ENCODE assay signal across 1 cellular context in the genomic region with DNA sequence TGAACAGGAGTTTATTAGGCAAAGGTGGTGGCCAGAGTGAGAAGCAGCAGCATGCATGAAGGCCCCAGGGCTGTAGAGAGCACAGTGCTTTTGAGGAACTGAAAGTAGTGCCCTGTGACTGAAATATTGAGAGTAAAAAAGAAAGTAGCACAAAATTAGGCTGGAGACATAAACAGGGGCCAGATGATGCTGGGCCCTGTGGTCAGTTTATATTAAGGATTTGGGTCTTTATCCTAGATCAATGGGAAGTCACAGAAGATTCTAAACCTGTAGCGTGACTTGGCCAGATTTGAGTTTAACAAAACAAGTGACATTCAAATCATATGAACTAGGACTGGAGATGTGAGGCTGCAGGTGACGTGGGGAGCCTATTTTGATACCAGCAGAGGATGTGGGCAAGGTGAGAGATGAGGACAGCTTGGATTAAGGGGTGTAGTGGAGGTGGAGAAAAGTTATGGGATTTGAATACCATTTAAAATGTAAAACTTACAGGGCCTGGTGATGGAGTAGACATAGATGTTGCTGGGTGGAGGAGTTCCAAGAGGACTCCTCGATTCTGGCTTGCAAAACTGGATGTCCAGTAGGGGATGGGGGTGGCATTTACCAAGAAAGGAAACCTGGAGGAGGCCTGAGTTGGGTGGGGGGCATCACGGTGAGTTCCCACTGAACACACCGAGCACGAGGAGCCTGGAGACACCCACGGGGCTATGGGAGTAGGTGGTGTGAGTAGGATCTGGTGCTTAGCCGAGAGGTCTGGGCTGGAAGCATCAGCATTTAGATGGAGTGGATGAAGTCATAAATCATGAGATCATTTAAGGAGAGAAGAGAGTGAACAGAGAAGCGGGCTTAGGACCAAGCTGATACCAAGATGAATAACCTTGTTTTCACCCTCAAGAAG.
TF ChIP-seq lines count a peak whose summit lies in the region.

No MANE protein-coding gene starts in this region.

TF ChIP-seq in GM12878, 131 proteins besides CTCF, POLR2A, EP300 and RAD21 (continued from another document and continues in another):
- TF ChIP-seq, protein P1, sequence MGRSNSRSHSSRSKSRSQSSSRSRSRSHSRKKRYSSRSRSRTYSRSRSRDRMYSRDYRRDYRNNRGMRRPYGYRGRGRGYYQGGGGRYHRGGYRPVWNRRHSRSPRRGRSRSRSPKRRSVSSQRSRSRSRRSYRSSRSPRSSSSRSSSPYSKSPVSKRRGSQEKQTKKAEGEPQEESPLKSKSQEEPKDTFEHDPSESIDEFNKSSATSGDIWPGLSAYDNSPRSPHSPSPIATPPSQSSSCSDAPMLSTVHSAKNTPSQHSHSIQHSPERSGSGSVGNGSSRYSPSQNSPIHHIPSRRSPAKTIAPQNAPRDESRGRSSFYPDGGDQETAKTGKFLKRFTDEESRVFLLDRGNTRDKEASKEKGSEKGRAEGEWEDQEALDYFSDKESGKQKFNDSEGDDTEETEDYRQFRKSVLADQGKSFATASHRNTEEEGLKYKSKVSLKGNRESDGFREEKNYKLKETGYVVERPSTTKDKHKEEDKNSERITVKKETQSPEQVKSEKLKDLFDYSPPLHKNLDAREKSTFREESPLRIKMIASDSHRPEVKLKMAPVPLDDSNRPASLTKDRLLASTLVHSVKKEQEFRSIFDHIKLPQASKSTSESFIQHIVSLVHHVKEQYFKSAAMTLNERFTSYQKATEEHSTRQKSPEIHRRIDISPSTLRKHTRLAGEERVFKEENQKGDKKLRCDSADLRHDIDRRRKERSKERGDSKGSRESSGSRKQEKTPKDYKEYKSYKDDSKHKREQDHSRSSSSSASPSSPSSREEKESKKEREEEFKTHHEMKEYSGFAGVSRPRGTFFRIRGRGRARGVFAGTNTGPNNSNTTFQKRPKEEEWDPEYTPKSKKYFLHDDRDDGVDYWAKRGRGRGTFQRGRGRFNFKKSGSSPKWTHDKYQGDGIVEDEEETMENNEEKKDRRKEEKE (IDR thresholded peaks at IDR 0.05): no peak
- no peak for TF ChIP-seq YBX1 (IDR thresholded peaks at IDR 0.05)
- TF ChIP-seq, protein P2, sequence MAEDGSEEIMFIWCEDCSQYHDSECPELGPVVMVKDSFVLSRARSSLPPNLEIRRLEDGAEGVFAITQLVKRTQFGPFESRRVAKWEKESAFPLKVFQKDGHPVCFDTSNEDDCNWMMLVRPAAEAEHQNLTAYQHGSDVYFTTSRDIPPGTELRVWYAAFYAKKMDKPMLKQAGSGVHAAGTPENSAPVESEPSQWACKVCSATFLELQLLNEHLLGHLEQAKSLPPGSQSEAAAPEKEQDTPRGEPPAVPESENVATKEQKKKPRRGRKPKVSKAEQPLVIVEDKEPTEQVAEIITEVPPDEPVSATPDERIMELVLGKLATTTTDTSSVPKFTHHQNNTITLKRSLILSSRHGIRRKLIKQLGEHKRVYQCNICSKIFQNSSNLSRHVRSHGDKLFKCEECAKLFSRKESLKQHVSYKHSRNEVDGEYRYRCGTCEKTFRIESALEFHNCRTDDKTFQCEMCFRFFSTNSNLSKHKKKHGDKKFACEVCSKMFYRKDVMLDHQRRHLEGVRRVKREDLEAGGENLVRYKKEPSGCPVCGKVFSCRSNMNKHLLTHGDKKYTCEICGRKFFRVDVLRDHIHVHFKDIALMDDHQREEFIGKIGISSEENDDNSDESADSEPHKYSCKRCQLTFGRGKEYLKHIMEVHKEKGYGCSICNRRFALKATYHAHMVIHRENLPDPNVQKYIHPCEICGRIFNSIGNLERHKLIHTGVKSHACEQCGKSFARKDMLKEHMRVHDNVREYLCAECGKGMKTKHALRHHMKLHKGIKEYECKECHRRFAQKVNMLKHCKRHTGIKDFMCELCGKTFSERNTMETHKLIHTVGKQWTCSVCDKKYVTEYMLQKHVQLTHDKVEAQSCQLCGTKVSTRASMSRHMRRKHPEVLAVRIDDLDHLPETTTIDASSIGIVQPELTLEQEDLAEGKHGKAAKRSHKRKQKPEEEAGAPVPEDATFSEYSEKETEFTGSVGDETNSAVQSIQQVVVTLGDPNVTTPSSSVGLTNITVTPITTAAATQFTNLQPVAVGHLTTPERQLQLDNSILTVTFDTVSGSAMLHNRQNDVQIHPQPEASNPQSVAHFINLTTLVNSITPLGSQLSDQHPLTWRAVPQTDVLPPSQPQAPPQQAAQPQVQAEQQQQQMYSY (CRISPR knock-in tag; IDR thresholded peaks at IDR 0.05): no peak
- peak; percentile 97 for TF ChIP-seq NFIC (IDR thresholded peaks at IDR 0.05; ENCODE audit: low read depth, low read length)
- TF ChIP-seq, protein P3, sequence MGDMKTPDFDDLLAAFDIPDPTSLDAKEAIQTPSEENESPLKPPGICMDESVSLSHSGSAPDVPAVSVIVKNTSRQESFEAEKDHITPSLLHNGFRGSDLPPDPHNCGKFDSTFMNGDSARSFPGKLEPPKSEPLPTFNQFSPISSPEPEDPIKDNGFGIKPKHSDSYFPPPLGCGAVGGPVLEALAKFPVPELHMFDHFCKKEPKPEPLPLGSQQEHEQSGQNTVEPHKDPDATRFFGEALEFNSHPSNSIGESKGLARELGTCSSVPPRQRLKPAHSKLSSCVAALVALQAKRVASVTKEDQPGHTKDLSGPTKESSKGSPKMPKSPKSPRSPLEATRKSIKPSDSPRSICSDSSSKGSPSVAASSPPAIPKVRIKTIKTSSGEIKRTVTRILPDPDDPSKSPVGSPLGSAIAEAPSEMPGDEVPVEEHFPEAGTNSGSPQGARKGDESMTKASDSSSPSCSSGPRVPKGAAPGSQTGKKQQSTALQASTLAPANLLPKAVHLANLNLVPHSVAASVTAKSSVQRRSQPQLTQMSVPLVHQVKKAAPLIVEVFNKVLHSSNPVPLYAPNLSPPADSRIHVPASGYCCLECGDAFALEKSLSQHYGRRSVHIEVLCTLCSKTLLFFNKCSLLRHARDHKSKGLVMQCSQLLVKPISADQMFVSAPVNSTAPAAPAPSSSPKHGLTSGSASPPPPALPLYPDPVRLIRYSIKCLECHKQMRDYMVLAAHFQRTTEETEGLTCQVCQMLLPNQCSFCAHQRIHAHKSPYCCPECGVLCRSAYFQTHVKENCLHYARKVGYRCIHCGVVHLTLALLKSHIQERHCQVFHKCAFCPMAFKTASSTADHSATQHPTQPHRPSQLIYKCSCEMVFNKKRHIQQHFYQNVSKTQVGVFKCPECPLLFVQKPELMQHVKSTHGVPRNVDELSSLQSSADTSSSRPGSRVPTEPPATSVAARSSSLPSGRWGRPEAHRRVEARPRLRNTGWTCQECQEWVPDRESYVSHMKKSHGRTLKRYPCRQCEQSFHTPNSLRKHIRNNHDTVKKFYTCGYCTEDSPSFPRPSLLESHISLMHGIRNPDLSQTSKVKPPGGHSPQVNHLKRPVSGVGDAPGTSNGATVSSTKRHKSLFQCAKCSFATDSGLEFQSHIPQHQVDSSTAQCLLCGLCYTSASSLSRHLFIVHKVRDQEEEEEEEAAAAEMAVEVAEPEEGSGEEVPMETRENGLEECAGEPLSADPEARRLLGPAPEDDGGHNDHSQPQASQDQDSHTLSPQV (IDR thresholded peaks at IDR 0.05): no peak
- peak; percentile 100 for TF ChIP-seq DPF2 (IDR thresholded peaks at IDR 0.05)
- TF ChIP-seq SPI1 (IDR thresholded peaks at IDR 0.05; ENCODE audit: borderline replicate concordance, insufficient read depth, low read depth, low read length): peak; percentile 99
- TF ChIP-seq ASH2L (IDR thresholded peaks at IDR 0.05; ENCODE audit: borderline replicate concordance, low read depth): 0 out of 2 replicates have a peak, but pooled peaks have one; percentile 53
- peak; percentile 86 to 90 for TF ChIP-seq BHLHE40 (IDR thresholded peaks at IDR 0.05; ENCODE audit: borderline replicate concordance in 1 of 2, low read depth in 2 of 2, low read length in 1 of 2)
- TF ChIP-seq, protein P4, sequence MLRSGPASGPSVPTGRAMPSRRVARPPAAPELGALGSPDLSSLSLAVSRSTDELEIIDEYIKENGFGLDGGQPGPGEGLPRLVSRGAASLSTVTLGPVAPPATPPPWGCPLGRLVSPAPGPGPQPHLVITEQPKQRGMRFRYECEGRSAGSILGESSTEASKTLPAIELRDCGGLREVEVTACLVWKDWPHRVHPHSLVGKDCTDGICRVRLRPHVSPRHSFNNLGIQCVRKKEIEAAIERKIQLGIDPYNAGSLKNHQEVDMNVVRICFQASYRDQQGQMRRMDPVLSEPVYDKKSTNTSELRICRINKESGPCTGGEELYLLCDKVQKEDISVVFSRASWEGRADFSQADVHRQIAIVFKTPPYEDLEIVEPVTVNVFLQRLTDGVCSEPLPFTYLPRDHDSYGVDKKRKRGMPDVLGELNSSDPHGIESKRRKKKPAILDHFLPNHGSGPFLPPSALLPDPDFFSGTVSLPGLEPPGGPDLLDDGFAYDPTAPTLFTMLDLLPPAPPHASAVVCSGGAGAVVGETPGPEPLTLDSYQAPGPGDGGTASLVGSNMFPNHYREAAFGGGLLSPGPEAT (IDR thresholded peaks at IDR 0.05; ENCODE audit: low read depth): peak; percentile 95
- peak; percentile 58 for TF ChIP-seq CREB1 (IDR thresholded peaks at IDR 0.05; ENCODE audit: low read depth)
- TF ChIP-seq IKZF1 (conservative IDR thresholded peaks at IDR 0.05): peak; percentile 98
- TF ChIP-seq, protein P5, sequence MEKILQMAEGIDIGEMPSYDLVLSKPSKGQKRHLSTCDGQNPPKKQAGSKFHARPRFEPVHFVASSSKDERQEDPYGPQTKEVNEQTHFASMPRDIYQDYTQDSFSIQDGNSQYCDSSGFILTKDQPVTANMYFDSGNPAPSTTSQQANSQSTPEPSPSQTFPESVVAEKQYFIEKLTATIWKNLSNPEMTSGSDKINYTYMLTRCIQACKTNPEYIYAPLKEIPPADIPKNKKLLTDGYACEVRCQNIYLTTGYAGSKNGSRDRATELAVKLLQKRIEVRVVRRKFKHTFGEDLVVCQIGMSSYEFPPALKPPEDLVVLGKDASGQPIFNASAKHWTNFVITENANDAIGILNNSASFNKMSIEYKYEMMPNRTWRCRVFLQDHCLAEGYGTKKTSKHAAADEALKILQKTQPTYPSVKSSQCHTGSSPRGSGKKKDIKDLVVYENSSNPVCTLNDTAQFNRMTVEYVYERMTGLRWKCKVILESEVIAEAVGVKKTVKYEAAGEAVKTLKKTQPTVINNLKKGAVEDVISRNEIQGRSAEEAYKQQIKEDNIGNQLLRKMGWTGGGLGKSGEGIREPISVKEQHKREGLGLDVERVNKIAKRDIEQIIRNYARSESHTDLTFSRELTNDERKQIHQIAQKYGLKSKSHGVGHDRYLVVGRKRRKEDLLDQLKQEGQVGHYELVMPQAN (conservative IDR thresholded peaks at IDR 0.05): no peak
- TF ChIP-seq SREBF1 (IDR thresholded peaks at IDR 0.05; ENCODE audit: low read length): peak; percentile 70
- no peak for TF ChIP-seq CHD1 (IDR thresholded peaks at IDR 0.05; ENCODE audit: low read depth, low read length)
- peak; percentile 77 for TF ChIP-seq TCF12 (IDR thresholded peaks at IDR 0.05; ENCODE audit: low read depth, low read length)
- TF ChIP-seq ESRRA (IDR thresholded peaks at IDR 0.05; ENCODE audit: low read length): no peak
- TF ChIP-seq ZNF217 (IDR thresholded peaks at IDR 0.05): peak; percentile 97
- TF ChIP-seq, protein P6, sequence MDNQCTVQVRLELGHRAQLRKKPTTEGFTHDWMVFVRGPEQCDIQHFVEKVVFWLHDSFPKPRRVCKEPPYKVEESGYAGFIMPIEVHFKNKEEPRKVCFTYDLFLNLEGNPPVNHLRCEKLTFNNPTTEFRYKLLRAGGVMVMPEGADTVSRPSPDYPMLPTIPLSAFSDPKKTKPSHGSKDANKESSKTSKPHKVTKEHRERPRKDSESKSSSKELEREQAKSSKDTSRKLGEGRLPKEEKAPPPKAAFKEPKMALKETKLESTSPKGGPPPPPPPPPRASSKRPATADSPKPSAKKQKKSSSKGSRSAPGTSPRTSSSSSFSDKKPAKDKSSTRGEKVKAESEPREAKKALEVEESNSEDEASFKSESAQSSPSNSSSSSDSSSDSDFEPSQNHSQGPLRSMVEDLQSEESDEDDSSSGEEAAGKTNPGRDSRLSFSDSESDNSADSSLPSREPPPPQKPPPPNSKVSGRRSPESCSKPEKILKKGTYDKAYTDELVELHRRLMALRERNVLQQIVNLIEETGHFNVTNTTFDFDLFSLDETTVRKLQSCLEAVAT (IDR thresholded peaks at IDR 0.05): peak; percentile 69
- TF ChIP-seq CEBPB (IDR thresholded peaks at IDR 0.05; ENCODE audit: borderline replicate concordance in 1 of 2, low read depth in 2 of 2, low read length in 2 of 2): peak in 1 of 2 experiments; percentile 83; a peak in 2 of 4 replicates
- peak; percentile 88 for TF ChIP-seq JUNB (IDR thresholded peaks at IDR 0.05)
- TF ChIP-seq BRCA1 (IDR thresholded peaks at IDR 0.05; ENCODE audit: low read depth, low read length): no peak
- TF ChIP-seq GATAD2B (conservative IDR thresholded peaks at IDR 0.05; ENCODE audit: low read depth): peak; percentile 94
- TF ChIP-seq EED (IDR thresholded peaks at IDR 0.05; ENCODE audit: low read depth): peak; percentile 94
- 0 out of 2 replicates have a peak, but pooled peaks have one; percentile 30 for TF ChIP-seq CBFB (IDR thresholded peaks at IDR 0.05; ENCODE audit: low read depth)
- peak; percentile 85; the same call in 1 of the 2 replicates for TF ChIP-seq ZBED1 (IDR thresholded peaks at IDR 0.05; ENCODE audit: borderline replicate concordance)
- peak; percentile 75 for TF ChIP-seq MEF2A (IDR thresholded peaks at IDR 0.05; ENCODE audit: insufficient read depth, low read depth, low read length)
- no peak for TF ChIP-seq EGR1 (IDR thresholded peaks at IDR 0.05; ENCODE audit: borderline replicate concordance in 1 of 2, low read depth in 2 of 2, low read length in 2 of 2)
- TF ChIP-seq SMARCA5 (IDR thresholded peaks at IDR 0.05): peak; percentile 58; the same call in 1 of the 2 replicates
- peak; percentile 64 for TF ChIP-seq RAD51 (IDR thresholded peaks at IDR 0.05)
- TF ChIP-seq PAX5 (IDR thresholded peaks at IDR 0.05; ENCODE audit: borderline replicate concordance, low read depth, low read length): peak; percentile 94
- TF ChIP-seq, protein P7, sequence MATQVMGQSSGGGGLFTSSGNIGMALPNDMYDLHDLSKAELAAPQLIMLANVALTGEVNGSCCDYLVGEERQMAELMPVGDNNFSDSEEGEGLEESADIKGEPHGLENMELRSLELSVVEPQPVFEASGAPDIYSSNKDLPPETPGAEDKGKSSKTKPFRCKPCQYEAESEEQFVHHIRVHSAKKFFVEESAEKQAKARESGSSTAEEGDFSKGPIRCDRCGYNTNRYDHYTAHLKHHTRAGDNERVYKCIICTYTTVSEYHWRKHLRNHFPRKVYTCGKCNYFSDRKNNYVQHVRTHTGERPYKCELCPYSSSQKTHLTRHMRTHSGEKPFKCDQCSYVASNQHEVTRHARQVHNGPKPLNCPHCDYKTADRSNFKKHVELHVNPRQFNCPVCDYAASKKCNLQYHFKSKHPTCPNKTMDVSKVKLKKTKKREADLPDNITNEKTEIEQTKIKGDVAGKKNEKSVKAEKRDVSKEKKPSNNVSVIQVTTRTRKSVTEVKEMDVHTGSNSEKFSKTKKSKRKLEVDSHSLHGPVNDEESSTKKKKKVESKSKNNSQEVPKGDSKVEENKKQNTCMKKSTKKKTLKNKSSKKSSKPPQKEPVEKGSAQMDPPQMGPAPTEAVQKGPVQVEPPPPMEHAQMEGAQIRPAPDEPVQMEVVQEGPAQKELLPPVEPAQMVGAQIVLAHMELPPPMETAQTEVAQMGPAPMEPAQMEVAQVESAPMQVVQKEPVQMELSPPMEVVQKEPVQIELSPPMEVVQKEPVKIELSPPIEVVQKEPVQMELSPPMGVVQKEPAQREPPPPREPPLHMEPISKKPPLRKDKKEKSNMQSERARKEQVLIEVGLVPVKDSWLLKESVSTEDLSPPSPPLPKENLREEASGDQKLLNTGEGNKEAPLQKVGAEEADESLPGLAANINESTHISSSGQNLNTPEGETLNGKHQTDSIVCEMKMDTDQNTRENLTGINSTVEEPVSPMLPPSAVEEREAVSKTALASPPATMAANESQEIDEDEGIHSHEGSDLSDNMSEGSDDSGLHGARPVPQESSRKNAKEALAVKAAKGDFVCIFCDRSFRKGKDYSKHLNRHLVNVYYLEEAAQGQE (IDR thresholded peaks at IDR 0.05; ENCODE audit: low read depth, low read length): no peak; the same call in 1 of the 2 replicates
